ENCODE assay signal across 16 cellular contexts in the genomic region with DNA sequence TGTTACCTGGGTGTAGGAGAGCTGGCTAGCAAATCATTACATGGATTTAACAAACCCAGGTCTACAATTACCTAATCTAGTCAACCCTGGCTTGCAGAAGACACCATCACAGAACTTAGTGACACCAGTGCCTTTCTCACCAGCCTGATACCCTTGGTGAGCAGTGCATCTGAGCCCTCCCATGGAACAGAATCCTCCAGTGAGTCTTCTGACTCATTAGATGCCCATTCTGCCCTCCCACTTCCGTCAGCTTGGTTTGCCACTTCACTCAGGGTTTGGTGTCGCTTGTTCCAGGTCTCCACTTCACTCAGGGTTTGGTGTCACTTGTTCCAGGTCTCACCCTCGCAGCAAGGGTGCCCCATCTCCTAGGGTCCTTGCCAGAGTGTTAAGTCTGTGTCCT.
A peak's percentile ranks its signal among the peaks of the same experiment; 100 is the strongest.
DNase-seq lines count a peak whose midpoint lies in the region; ATAC-seq, FAIRE-seq and TF ChIP-seq lines count a peak whose summit lies in the region.
"Had no signal": no experiment of that assay in that cellular context is flagged by ENCODE, and none has a peak within 500 bp of the region (broad histone marks: within the 10 kb centered on the region; RNA-seq: fewer than 3 reads in every experiment).

No MANE protein-coding gene starts in this region.

- H4K91ac ChIP-seq in IMR-90 (ENCODE audit: insufficient read depth, low read depth, low read length) = no peak overlapping the region

- H2AFZ ChIP-seq in IMR-90 (replicated peaks; ENCODE audit: low read length, poor library complexity) = peak overlapping the region; percentile 34

- ATAC-seq in activated CD4-positive, alpha-beta T cell treated with anti-CD3 and anti-CD28 coated beads for 36 hours = peak; percentile 47
- ATAC-seq in IMR-90 (ENCODE audit: low read depth) = no peak
- peak; percentile 43 for ATAC-seq in stimulated activated naive CD8-positive, alpha-beta T cell treated with anti-CD3 and anti-CD28 coated beads, Interleukin-15, amount 100 ng/mL, for 72 hours
- ATAC-seq: HCT116 had no signal

- no peak overlapping the region for H3K56ac ChIP-seq in IMR-90 (ENCODE audit: extremely low read depth, insufficient read depth, low read length)

- TF ChIP-seq RAD21 in IMR-90 (IDR thresholded peaks at IDR 0.05; ENCODE audit: low read length) = no peak

- H3K27ac ChIP-seq in IMR-90 (ENCODE audit: insufficient read depth, low read length) = no peak overlapping the region
- H3K27ac ChIP-seq: 22Rv1, BLaER1, HL-60 had no signal

- H3K9me1 ChIP-seq in IMR-90 (ENCODE audit: insufficient read depth, low read length) = no peaks in the 10 kb centered on the region

- no peak for TF ChIP-seq POLR2A in IMR-90 (IDR thresholded peaks at IDR 0.05; ENCODE audit: low read depth, low read length)

- no TSS peak for BruUV-seq in IMR-90 (replicated peaks; lab: Mats Ljungman, UMichigan)

- WGBS in IMR-90 (ENCODE audit: extremely low coverage in 2 of 2, insufficient read length in 1 of 2), 2 experiments = no CpG with 5 or more reads among the region's 3 CpGs

- H3K18ac ChIP-seq in IMR-90 (ENCODE audit: low read depth, low read length) = no peak overlapping the region

- no peaks in the 10 kb centered on the region for H3K9me3 Mint-ChIP-seq in activated CD4-positive, alpha-beta T cell treated with anti-CD3 and anti-CD28 coated beads for 36 hours (ENCODE audit: low read depth)
- H3K9me3 Mint-ChIP-seq in activated CD4-positive, alpha-beta T cell treated with anti-CD3 and anti-CD28 coated beads, Interleukin-2, amount 10 ng/mL, durations not matched to agents 7 days and 5 days = no peaks in the 10 kb centered on the region
- no peaks in the 10 kb centered on the region for H3K9me3 Mint-ChIP-seq in stimulated activated naive CD8-positive, alpha-beta T cell treated with anti-CD3 and anti-CD28 coated beads, Interleukin-15, amount 100 ng/mL, for 72 hours
- H3K9me3 Mint-ChIP-seq: CD8-positive, alpha-beta memory T cell had no signal

- H3K27ac Mint-ChIP-seq in activated CD4-positive, alpha-beta T cell treated with anti-CD3 and anti-CD28 coated beads for 36 hours = no peak overlapping the region
- no peak overlapping the region for H3K27ac Mint-ChIP-seq in activated CD4-positive, alpha-beta T cell treated with anti-CD3 and anti-CD28 coated beads, Interleukin-2, amount 10 ng/mL, durations not matched to agents 7 days and 5 days
- peak overlapping the region in 1 of 2 donors; percentile 31 for H3K27ac Mint-ChIP-seq in stimulated activated naive CD8-positive, alpha-beta T cell treated with anti-CD3 and anti-CD28 coated beads, Interleukin-15, amount 100 ng/mL, for 72 hours

- no peak overlapping the region for H3K4me2 ChIP-seq in IMR-90 (ENCODE audit: low read depth, low read length)
- H3K4me2 ChIP-seq: BLaER1 had no signal

- H3K27me3 ChIP-seq in IMR-90 (ENCODE audit: control insufficient read depth, insufficient read depth, low read length) = no peaks in the 10 kb centered on the region
- no peaks in the 10 kb centered on the region for H3K27me3 ChIP-seq in bronchial epithelial cell (ENCODE audit: control insufficient read depth, insufficient read depth, low read length)
- H3K27me3 ChIP-seq: BLaER1 had no signal

- no peaks in the 10 kb centered on the region for H4K20me1 ChIP-seq in IMR-90 (ENCODE audit: insufficient read depth, low read length)
- H4K20me1 ChIP-seq: BLaER1 had no signal

- intact Hi-C loops in activated CD4-positive, alpha-beta T cell treated with anti-CD3 and anti-CD28 coated beads for 36 hours (cut with DNase I, micrococcal nuclease) = no loop called here
- intact Hi-C loops in IMR-90 (cut with micrococcal nuclease) (no loop called here), posterior vena cava (cut with DNase I) (no loop called here)

- no peak overlapping the region for H2AK9ac ChIP-seq in IMR-90 (replicated peaks; ENCODE audit: low read depth, low read length, poor library complexity)

- H4K8ac ChIP-seq in IMR-90 (ENCODE audit: low read depth in 2 of 2, low read length in 2 of 2) = no peak overlapping the region

- FAIRE-seq in bronchial epithelial cell (lab: Jason Lieb, UNC) = peak; percentile 77
- FAIRE-seq: H54 had no signal

- no peak overlapping the region for H2BK5ac ChIP-seq in IMR-90 (ENCODE audit: low read depth, low read length, poor library complexity, severe bottlenecking)

- TF ChIP-seq CTCF in IMR-90 (conservative IDR thresholded peaks at IDR 0.05; ENCODE audit: low read depth, low read length) = no peak
- TF ChIP-seq CTCF in bronchial epithelial cell (IDR thresholded peaks at IDR 0.05; ENCODE audit: insufficient read depth, low read length, severe bottlenecking) = no peak

- no peak overlapping the region for H3K23ac ChIP-seq in IMR-90 (ENCODE audit: low read depth, low read length)

- H3K36me3 ChIP-seq in IMR-90 (ENCODE audit: control insufficient read depth, insufficient read depth, low read length) (no peaks in the 10 kb centered on the region), bronchial epithelial cell (ENCODE audit: control insufficient read depth, insufficient read depth, low read length) (no peaks in the 10 kb centered on the region)

- H3K36me3 Mint-ChIP-seq in activated CD4-positive, alpha-beta T cell treated with anti-CD3 and anti-CD28 coated beads for 36 hours (ENCODE audit: low read depth) = no peaks in the 10 kb centered on the region
- no peaks in the 10 kb centered on the region for H3K36me3 Mint-ChIP-seq in activated CD4-positive, alpha-beta T cell treated with anti-CD3 and anti-CD28 coated beads, Interleukin-2, amount 10 ng/mL, durations not matched to agents 7 days and 5 days (ENCODE audit: low read depth)
- H3K36me3 Mint-ChIP-seq: CD8-positive, alpha-beta memory T cell had no signal

- in situ Hi-C loops in IMR-90 (cut with MboI; ENCODE audit: low sequenced_read_pairs) = no loop called here

- no peak for DNase-seq in activated CD4-positive, alpha-beta T cell treated with anti-CD3 and anti-CD28 coated beads for 36 hours
- no peak for DNase-seq in activated CD4-positive, alpha-beta T cell treated with anti-CD3 and anti-CD28 coated beads, Interleukin-2, amount 10 ng/mL, durations not matched to agents 7 days and 5 days
- no peak for DNase-seq in IMR-90
- no peak for DNase-seq in bronchial epithelial cell (ENCODE audit: low read depth)
- peak in 1 of 2 donors; percentile 10 for DNase-seq in stimulated activated naive CD8-positive, alpha-beta T cell treated with anti-CD3 and anti-CD28 coated beads, Interleukin-15, amount 100 ng/mL, for 72 hours
- no peak for DNase-seq in posterior vena cava (ENCODE audit: low spot score)
- no peak for DNase-seq in COLO829 (ENCODE audit: low spot score)
- DNase-seq: AML-193; CD8-positive, alpha-beta memory T cell; DMS53; GF-D8 had no signal

- H3K4me1 Mint-ChIP-seq in activated CD4-positive, alpha-beta T cell treated with anti-CD3 and anti-CD28 coated beads for 36 hours = no peaks in the 10 kb centered on the region
- H3K4me1 Mint-ChIP-seq in activated CD4-positive, alpha-beta T cell treated with anti-CD3 and anti-CD28 coated beads, Interleukin-2, amount 10 ng/mL, durations not matched to agents 7 days and 5 days = no peaks in the 10 kb centered on the region
- H3K4me1 Mint-ChIP-seq in stimulated activated naive CD8-positive, alpha-beta T cell treated with anti-CD3 and anti-CD28 coated beads, Interleukin-15, amount 100 ng/mL, for 72 hours = no peaks in the 10 kb centered on the region
- H3K4me1 Mint-ChIP-seq: CD8-positive, alpha-beta memory T cell had no signal

- no peak overlapping the region for H2BK15ac ChIP-seq in IMR-90 (ENCODE audit: low read depth, low read length)

- dilution Hi-C loops in IMR-90 (cut with HindIII; ENCODE audit: low sequenced_read_pairs, unreplicated experiment) = no loop called here

- H3K9me3 ChIP-seq in IMR-90 (ENCODE audit: control insufficient read depth, insufficient read depth, low read length) = no peaks in the 10 kb centered on the region
- H3K9me3 ChIP-seq: BLaER1 had no signal

- no peaks in the 10 kb centered on the region for H3K27me3 Mint-ChIP-seq in activated CD4-positive, alpha-beta T cell treated with anti-CD3 and anti-CD28 coated beads for 36 hours
- H3K27me3 Mint-ChIP-seq in activated CD4-positive, alpha-beta T cell treated with anti-CD3 and anti-CD28 coated beads, Interleukin-2, amount 10 ng/mL, durations not matched to agents 7 days and 5 days = no peaks in the 10 kb centered on the region
- H3K27me3 Mint-ChIP-seq in stimulated activated naive CD8-positive, alpha-beta T cell treated with anti-CD3 and anti-CD28 coated beads, Interleukin-15, amount 100 ng/mL, for 72 hours = no peaks in the 10 kb centered on the region
- H3K27me3 Mint-ChIP-seq: CD8-positive, alpha-beta memory T cell had no signal

- H2BK120ac ChIP-seq in IMR-90 (ENCODE audit: low read depth, low read length) = no peak overlapping the region

- H3K14ac ChIP-seq in IMR-90 (replicated peaks; ENCODE audit: low read depth, low read length) = no peak overlapping the region

- CTCF ChIA-PET in activated CD4-positive, alpha-beta T cell treated with anti-CD3 and anti-CD28 coated beads for 36 hours (lab: Charles Lee) = no interaction called here
- CTCF ChIA-PET in activated CD4-positive, alpha-beta T cell treated with anti-CD3 and anti-CD28 coated beads, Interleukin-2, amount 10 ng/mL, durations not matched to agents 7 days and 5 days (lab: Charles Lee) = interaction anchor here (0.6 kb wide), 2 partner anchors 15 to 78 kb away, joined by 3 read pairs; no protein-coding TSS in a partner anchor
- CTCF ChIA-PET in IMR-90 (lab: Yijun Ruan, JAX) = interaction anchor here (0.6 kb wide), 1 partner anchor 215 kb away, joined by 3 read pairs; no protein-coding TSS in a partner anchor

- H3K9ac ChIP-seq in IMR-90 (ENCODE audit: low read depth, low read length) = no peak overlapping the region
- H3K9ac ChIP-seq: BLaER1 had no signal

- no peaks in the 10 kb centered on the region for H3K4me1 ChIP-seq in IMR-90 (ENCODE audit: control insufficient read depth, insufficient read depth, low read length)
- H3K4me1 ChIP-seq: BLaER1 had no signal

- no peak overlapping the region for H3K4me3 Mint-ChIP-seq in activated CD4-positive, alpha-beta T cell treated with anti-CD3 and anti-CD28 coated beads for 36 hours
- no peak overlapping the region for H3K4me3 Mint-ChIP-seq in activated CD4-positive, alpha-beta T cell treated with anti-CD3 and anti-CD28 coated beads, Interleukin-2, amount 10 ng/mL, durations not matched to agents 7 days and 5 days
- no peak overlapping the region for H3K4me3 Mint-ChIP-seq in stimulated activated naive CD8-positive, alpha-beta T cell treated with anti-CD3 and anti-CD28 coated beads, Interleukin-15, amount 100 ng/mL, for 72 hours
- H3K4me3 Mint-ChIP-seq: CD8-positive, alpha-beta memory T cell had no signal

- H3K4ac ChIP-seq in IMR-90 (ENCODE audit: low read depth, low read length) = no peak overlapping the region

- H3K79me1 ChIP-seq in IMR-90 (ENCODE audit: low read depth in 1 of 2, low read length in 2 of 2) = no peaks in the 10 kb centered on the region

- no peak overlapping the region for H2BK20ac ChIP-seq in IMR-90 (ENCODE audit: low read depth, low read length)

- no peak overlapping the region for H4K5ac ChIP-seq in IMR-90 (ENCODE audit: low read depth, low read length)

- H3K4me3 ChIP-seq in IMR-90 (ENCODE audit: insufficient read depth, low read depth, low read length) = no peak overlapping the region
- no peak overlapping the region for H3K4me3 ChIP-seq in bronchial epithelial cell (ENCODE audit: low read depth, low read length)
- H3K4me3 ChIP-seq: BLaER1 had no signal

- 0 out of 2 replicates have a peak overlapping the region, but pooled peaks have one; percentile 8 for H2AK5ac ChIP-seq in IMR-90 (ENCODE audit: low read depth, low read length)

- POLR2A ChIA-PET in activated CD4-positive, alpha-beta T cell treated with anti-CD3 and anti-CD28 coated beads for 36 hours (lab: Charles Lee) = no interaction called here
- POLR2A ChIA-PET in activated CD4-positive, alpha-beta T cell treated with anti-CD3 and anti-CD28 coated beads, Interleukin-2, amount 10 ng/mL, durations not matched to agents 7 days and 5 days (lab: Charles Lee) = no interaction called here
- POLR2A ChIA-PET in IMR-90 (lab: Charles Lee; ENCODE audit: unreplicated experiment) = no interaction called here
